ENCODE assay signal across 20 cellular contexts in the genomic region with DNA sequence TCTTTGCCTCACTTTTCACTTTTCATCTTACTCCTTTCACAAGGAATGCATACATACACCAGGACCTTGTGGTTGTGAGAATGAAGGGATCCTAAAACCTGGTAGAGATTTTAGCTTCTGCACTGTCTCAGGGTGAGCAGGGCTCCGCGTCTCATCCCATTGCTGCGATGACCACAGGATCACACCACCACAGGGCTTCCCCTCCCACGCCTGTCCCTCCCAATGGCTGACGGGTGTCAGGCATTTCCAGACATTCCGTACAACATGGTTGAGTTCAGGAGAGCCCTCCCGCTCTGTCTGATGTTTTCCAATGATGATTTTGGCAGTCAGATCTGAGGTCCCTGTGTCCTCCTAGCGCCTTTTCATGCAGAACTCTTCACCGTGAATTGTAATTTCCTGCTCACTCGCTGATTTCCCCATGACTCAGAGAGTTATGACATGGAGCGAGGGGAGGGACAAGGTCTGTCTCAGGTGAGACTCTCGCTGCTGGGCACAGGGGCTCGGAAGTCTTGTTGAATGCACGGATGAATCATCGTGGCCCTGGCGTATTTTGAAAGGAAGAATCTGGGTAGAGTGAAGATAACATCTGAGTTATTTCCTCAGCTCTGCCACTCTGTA.
DNase-seq lines count a peak whose midpoint lies in the region; ATAC-seq, FAIRE-seq and TF ChIP-seq lines count a peak whose summit lies in the region.
"Had no signal": no experiment of that assay in that cellular context is flagged by ENCODE, and none has a peak within 500 bp of the region (broad histone marks: within the 10 kb centered on the region; RNA-seq: fewer than 3 reads in every experiment).

No MANE protein-coding gene starts in this region.

- H3K27ac ChIP-seq in breast epithelium: no peak overlapping the region
- no peak overlapping the region for H3K27ac ChIP-seq in heart right ventricle
- no peak overlapping the region for H3K27ac ChIP-seq in small intestine (ENCODE audit: low read depth in 1 of 2, low read length in 1 of 2)

- H3K9me3 ChIP-seq in breast epithelium (no peaks in the 10 kb centered on the region), heart right ventricle (no peaks in the 10 kb centered on the region), small intestine (ENCODE audit: control insufficient read depth, low read depth) (no peaks in the 10 kb centered on the region)

- TF ChIP-seq CTCF in NB4 (IDR thresholded peaks at IDR 0.05; ENCODE audit: low read depth, low read length) (no peak), breast epithelium (IDR thresholded peaks at IDR 0.05) (no peak), heart right ventricle (IDR thresholded peaks at IDR 0.05) (no peak)

- in situ Hi-C loops in Caki2 (cut with HindIII; ENCODE audit: low pct_unique_long_range_greater_than_20kb, low sequenced_read_pairs): no loop called here

- H3K36me3 ChIP-seq in breast epithelium (no peaks in the 10 kb centered on the region), heart right ventricle (no peaks in the 10 kb centered on the region), small intestine (ENCODE audit: control insufficient read depth in 2 of 2, insufficient read depth in 2 of 2, low read length in 2 of 2) (no peaks in the 10 kb centered on the region)

- H3K4me3 ChIP-seq in NB4 (ENCODE audit: low read depth, low read length) (no peak overlapping the region), breast epithelium (peak overlapping the region in 2 of 3 donors; percentile 20 to 46), heart right ventricle (no peak overlapping the region), small intestine (ENCODE audit: low read depth in 1 of 2, low read length in 2 of 2) (no peak overlapping the region)
- H3K4me3 ChIP-seq: GM23338 had no signal

- FAIRE-seq in small intestine (lab: Jason Lieb, UNC): no peak
- FAIRE-seq: D721Med had no signal

- H3K4me1 ChIP-seq in breast epithelium: peaks cover 0 to 3% of the 10 kb centered on the region in 2 donors
- H3K4me1 ChIP-seq in heart right ventricle: no peaks in the 10 kb centered on the region
- no peaks in the 10 kb centered on the region for H3K4me1 ChIP-seq in small intestine (ENCODE audit: control insufficient read depth in 2 of 2, insufficient read depth in 1 of 2, low read depth in 1 of 2, low read length in 1 of 2)

- peak; percentile 42 for DNase-seq in Caki2 (ENCODE audit: low read depth)
- DNase-seq in NB4 (ENCODE audit: low read depth): peak; percentile 8
- DNase-seq in breast epithelium (ENCODE audit: low spot score in 2 of 2): peak in 1 of 2 donors; percentile 34
- DNase-seq in left kidney (ENCODE audit: low read depth, low spot score): peak; percentile 18
- DNase-seq in T-helper 1 cell: no peak
- no peak for DNase-seq in heart right ventricle
- DNase-seq in small intestine: no peak
- DNase-seq: AML-193, DND-41, GF-D8, IMR-90, NCI-H146, NCI-H2081 treated with DMSO at 0.1 percent for 48 hours, NCI-H2227 treated with DMSO at 0.1 percent for 48 hours, SHP77 had no signal

- no peak for TF ChIP-seq POLR2A in NB4 (IDR thresholded peaks at IDR 0.05; ENCODE audit: extremely low read depth, insufficient read length)
- no peak for TF ChIP-seq POLR2A in breast epithelium (IDR thresholded peaks at IDR 0.05)

- H3K27me3 ChIP-seq in breast epithelium: peaks cover 0 to 32% of the 10 kb centered on the region in 2 donors
- peaks cover 0 to 53% (median 22%) of the 10 kb centered on the region in 7 donors for H3K27me3 ChIP-seq in heart right ventricle
- no peaks in the 10 kb centered on the region for H3K27me3 ChIP-seq in small intestine (ENCODE audit: control insufficient read depth in 2 of 2, insufficient read depth in 2 of 2, low read length in 2 of 2)

- 73 to 76% methylated on average over 16 of the region's 16 CpGs for WGBS in heart right ventricle, 2 donors
- WGBS in small intestine, 3 donors: 69 to 76% (median 69%) methylated on average over 16 of the region's 16 CpGs

- ATAC-seq in HG02970 (IDR thresholded peaks at IDR 0.05; ENCODE audit: low FRiP score, unreplicated experiment): no peak
- no peak for ATAC-seq in heart right ventricle
- ATAC-seq: GM23338, Panc1, SK-N-SH treated with all-trans-retinoic acid at 6 μM for 48 hours had no signal

- intact Hi-C loops in breast epithelium (cut with DNase I; ENCODE audit: low total_unique reads): no loop called here
- intact Hi-C loops in heart right ventricle (cut with DNase I): no loop called here

Comparison
In these comparisons a context has a peak if more than half of its experiments do, and no peak if none do; other contexts are left out.
1. DNase-seq: peak in Caki2 (single experiment), NB4 (single experiment) and left kidney (single experiment); none in T-helper 1 cell (0 of 5), heart right ventricle (0 of 2) and small intestine (single experiment).
2. H3K4me3 ChIP-seq: peak in breast epithelium (2 of 3); none in NB4 (single experiment), heart right ventricle (0 of 10) and small intestine (0 of 2).